ENCODE assay signal across 1 cellular context in the genomic region with DNA sequence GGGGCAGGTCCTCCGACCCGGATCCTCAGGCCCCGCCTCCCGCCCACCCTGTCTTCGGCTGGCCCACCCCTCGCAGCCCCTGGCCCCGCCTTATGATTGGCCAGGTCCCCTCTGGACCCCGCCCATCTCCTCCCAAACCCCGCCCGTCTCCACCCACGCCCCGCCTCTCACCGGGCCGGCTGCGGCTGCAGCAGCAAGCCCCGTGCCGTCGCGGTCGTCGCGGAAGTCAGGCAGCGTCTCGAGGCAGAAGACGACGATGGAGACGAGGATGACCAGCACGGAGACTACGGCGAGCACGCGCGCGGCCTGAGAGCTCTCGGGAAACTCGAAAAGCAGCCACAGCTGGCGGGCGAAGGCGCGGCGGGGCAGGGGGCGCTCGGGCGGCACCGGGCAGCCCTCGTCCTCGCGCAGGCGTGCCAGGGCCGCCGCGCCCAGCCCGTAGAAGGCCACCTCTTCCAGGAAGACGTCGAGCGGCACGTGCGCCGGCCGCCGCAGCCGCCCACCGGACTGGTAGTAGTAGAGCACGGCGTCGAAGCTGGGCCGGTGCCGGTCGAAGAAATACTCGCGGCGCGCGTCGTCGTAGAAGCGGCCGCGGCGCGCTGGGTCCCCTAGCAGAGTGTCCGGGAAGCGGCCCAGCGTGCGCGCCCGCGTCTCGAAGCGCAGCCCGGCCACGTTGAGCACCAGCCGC.
TF ChIP-seq lines count a peak whose summit lies in the region.

No MANE protein-coding gene starts in this region.

TF ChIP-seq in K562, 482 proteins besides CTCF, POLR2A, EP300 and RAD21 (continued from another document):
- TF ChIP-seq, protein P1, sequence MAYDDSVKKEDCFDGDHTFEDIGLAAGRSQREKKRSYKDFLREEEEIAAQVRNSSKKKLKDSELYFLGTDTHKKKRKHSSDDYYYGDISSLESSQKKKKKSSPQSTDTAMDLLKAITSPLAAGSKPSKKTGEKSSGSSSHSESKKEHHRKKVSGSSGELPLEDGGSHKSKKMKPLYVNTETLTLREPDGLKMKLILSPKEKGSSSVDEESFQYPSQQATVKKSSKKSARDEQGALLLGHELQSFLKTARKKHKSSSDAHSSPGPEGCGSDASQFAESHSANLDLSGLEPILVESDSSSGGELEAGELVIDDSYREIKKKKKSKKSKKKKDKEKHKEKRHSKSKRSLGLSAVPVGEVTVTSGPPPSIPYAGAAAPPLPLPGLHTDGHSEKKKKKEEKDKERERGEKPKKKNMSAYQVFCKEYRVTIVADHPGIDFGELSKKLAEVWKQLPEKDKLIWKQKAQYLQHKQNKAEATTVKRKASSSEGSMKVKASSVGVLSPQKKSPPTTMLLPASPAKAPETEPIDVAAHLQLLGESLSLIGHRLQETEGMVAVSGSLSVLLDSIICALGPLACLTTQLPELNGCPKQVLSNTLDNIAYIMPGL (CRISPR knock-in tag; IDR thresholded peaks at IDR 0.05), result no peak
- no peak for TF ChIP-seq IRF2 (CRISPR knock-in tag; IDR thresholded peaks at IDR 0.05)
- TF ChIP-seq, protein P2, sequence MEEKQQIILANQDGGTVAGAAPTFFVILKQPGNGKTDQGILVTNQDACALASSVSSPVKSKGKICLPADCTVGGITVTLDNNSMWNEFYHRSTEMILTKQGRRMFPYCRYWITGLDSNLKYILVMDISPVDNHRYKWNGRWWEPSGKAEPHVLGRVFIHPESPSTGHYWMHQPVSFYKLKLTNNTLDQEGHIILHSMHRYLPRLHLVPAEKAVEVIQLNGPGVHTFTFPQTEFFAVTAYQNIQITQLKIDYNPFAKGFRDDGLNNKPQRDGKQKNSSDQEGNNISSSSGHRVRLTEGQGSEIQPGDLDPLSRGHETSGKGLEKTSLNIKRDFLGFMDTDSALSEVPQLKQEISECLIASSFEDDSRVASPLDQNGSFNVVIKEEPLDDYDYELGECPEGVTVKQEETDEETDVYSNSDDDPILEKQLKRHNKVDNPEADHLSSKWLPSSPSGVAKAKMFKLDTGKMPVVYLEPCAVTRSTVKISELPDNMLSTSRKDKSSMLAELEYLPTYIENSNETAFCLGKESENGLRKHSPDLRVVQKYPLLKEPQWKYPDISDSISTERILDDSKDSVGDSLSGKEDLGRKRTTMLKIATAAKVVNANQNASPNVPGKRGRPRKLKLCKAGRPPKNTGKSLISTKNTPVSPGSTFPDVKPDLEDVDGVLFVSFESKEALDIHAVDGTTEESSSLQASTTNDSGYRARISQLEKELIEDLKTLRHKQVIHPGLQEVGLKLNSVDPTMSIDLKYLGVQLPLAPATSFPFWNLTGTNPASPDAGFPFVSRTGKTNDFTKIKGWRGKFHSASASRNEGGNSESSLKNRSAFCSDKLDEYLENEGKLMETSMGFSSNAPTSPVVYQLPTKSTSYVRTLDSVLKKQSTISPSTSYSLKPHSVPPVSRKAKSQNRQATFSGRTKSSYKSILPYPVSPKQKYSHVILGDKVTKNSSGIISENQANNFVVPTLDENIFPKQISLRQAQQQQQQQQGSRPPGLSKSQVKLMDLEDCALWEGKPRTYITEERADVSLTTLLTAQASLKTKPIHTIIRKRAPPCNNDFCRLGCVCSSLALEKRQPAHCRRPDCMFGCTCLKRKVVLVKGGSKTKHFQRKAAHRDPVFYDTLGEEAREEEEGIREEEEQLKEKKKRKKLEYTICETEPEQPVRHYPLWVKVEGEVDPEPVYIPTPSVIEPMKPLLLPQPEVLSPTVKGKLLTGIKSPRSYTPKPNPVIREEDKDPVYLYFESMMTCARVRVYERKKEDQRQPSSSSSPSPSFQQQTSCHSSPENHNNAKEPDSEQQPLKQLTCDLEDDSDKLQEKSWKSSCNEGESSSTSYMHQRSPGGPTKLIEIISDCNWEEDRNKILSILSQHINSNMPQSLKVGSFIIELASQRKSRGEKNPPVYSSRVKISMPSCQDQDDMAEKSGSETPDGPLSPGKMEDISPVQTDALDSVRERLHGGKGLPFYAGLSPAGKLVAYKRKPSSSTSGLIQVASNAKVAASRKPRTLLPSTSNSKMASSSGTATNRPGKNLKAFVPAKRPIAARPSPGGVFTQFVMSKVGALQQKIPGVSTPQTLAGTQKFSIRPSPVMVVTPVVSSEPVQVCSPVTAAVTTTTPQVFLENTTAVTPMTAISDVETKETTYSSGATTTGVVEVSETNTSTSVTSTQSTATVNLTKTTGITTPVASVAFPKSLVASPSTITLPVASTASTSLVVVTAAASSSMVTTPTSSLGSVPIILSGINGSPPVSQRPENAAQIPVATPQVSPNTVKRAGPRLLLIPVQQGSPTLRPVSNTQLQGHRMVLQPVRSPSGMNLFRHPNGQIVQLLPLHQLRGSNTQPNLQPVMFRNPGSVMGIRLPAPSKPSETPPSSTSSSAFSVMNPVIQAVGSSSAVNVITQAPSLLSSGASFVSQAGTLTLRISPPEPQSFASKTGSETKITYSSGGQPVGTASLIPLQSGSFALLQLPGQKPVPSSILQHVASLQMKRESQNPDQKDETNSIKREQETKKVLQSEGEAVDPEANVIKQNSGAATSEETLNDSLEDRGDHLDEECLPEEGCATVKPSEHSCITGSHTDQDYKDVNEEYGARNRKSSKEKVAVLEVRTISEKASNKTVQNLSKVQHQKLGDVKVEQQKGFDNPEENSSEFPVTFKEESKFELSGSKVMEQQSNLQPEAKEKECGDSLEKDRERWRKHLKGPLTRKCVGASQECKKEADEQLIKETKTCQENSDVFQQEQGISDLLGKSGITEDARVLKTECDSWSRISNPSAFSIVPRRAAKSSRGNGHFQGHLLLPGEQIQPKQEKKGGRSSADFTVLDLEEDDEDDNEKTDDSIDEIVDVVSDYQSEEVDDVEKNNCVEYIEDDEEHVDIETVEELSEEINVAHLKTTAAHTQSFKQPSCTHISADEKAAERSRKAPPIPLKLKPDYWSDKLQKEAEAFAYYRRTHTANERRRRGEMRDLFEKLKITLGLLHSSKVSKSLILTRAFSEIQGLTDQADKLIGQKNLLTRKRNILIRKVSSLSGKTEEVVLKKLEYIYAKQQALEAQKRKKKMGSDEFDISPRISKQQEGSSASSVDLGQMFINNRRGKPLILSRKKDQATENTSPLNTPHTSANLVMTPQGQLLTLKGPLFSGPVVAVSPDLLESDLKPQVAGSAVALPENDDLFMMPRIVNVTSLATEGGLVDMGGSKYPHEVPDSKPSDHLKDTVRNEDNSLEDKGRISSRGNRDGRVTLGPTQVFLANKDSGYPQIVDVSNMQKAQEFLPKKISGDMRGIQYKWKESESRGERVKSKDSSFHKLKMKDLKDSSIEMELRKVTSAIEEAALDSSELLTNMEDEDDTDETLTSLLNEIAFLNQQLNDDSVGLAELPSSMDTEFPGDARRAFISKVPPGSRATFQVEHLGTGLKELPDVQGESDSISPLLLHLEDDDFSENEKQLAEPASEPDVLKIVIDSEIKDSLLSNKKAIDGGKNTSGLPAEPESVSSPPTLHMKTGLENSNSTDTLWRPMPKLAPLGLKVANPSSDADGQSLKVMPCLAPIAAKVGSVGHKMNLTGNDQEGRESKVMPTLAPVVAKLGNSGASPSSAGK (IDR thresholded peaks at IDR 0.05), result peak; percentile 79
- TF ChIP-seq E2F3 (CRISPR knock-in tag; IDR thresholded peaks at IDR 0.05), result no peak
- TF ChIP-seq PCBP1 (IDR thresholded peaks at IDR 0.05; ENCODE audit: low read depth, low read length, poor library complexity, severe bottlenecking), result peak; percentile 56
- TF ChIP-seq, protein P3, sequence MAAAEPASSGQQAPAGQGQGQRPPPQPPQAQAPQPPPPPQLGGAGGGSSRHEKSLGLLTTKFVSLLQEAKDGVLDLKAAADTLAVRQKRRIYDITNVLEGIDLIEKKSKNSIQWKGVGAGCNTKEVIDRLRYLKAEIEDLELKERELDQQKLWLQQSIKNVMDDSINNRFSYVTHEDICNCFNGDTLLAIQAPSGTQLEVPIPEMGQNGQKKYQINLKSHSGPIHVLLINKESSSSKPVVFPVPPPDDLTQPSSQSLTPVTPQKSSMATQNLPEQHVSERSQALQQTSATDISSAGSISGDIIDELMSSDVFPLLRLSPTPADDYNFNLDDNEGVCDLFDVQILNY (CRISPR knock-in tag; IDR thresholded peaks at IDR 0.05), result no peak
- peak; percentile 40 for TF ChIP-seq RBFOX2 (IDR thresholded peaks at IDR 0.05; ENCODE audit: low read depth, low read length)
- TF ChIP-seq, protein P4, sequence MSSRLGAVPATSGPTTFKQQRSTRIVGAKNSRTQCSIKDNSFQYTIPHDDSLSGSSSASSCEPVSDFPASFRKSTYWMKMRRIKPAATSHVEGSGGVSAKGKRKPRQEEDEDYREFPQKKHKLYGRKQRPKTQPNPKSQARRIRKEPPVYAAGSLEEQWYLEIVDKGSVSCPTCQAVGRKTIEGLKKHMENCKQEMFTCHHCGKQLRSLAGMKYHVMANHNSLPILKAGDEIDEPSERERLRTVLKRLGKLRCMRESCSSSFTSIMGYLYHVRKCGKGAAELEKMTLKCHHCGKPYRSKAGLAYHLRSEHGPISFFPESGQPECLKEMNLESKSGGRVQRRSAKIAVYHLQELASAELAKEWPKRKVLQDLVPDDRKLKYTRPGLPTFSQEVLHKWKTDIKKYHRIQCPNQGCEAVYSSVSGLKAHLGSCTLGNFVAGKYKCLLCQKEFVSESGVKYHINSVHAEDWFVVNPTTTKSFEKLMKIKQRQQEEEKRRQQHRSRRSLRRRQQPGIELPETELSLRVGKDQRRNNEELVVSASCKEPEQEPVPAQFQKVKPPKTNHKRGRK (tag; IDR thresholded peaks at IDR 0.05), result no peak
- TF ChIP-seq, protein P5, sequence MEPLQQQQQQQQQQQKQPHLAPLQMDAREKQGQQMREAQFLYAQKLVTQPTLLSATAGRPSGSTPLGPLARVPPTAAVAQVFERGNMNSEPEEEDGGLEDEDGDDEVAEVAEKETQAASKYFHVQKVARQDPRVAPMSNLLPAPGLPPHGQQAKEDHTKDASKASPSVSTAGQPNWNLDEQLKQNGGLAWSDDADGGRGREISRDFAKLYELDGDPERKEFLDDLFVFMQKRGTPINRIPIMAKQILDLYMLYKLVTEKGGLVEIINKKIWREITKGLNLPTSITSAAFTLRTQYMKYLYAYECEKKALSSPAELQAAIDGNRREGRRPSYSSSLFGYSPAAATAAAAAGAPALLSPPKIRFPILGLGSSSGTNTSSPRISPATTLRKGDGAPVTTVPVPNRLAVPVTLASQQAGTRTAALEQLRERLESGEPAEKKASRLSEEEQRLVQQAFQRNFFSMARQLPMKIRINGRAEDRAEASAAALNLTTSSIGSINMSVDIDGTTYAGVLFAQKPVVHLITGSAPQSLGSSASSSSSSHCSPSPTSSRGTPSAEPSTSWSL (CRISPR knock-in tag; IDR thresholded peaks at IDR 0.05; ENCODE audit: borderline replicate concordance), result no peak
- TF ChIP-seq RUNX1 (IDR thresholded peaks at IDR 0.05; ENCODE audit: low read depth), result no peak
- TF ChIP-seq, protein P6, sequence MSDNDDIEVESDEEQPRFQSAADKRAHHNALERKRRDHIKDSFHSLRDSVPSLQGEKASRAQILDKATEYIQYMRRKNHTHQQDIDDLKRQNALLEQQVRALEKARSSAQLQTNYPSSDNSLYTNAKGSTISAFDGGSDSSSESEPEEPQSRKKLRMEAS (CRISPR knock-in tag; IDR thresholded peaks at IDR 0.05), result 0 out of 2 replicates have a peak, but pooled peaks have one; percentile 35
- TF ChIP-seq SRSF3 (IDR thresholded peaks at IDR 0.05; ENCODE audit: insufficient read depth, low read length), result no peak
- TF ChIP-seq, protein P7, sequence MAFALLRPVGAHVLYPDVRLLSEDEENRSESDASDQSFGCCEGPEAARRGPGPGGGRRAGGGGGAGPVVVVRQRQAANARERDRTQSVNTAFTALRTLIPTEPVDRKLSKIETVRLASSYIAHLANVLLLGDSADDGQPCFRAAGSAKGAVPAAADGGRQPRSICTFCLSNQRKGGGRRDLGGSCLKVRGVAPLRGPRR (CRISPR knock-in tag; IDR thresholded peaks at IDR 0.05), result no peak
- no peak for TF ChIP-seq ZNF174 (CRISPR knock-in tag; IDR thresholded peaks at IDR 0.05)
- TF ChIP-seq POLR2G (IDR thresholded peaks at IDR 0.05; ENCODE audit: low read depth, low read length), result peak; percentile 46; the same call in 1 of the 2 replicates
- TF ChIP-seq, protein P8, sequence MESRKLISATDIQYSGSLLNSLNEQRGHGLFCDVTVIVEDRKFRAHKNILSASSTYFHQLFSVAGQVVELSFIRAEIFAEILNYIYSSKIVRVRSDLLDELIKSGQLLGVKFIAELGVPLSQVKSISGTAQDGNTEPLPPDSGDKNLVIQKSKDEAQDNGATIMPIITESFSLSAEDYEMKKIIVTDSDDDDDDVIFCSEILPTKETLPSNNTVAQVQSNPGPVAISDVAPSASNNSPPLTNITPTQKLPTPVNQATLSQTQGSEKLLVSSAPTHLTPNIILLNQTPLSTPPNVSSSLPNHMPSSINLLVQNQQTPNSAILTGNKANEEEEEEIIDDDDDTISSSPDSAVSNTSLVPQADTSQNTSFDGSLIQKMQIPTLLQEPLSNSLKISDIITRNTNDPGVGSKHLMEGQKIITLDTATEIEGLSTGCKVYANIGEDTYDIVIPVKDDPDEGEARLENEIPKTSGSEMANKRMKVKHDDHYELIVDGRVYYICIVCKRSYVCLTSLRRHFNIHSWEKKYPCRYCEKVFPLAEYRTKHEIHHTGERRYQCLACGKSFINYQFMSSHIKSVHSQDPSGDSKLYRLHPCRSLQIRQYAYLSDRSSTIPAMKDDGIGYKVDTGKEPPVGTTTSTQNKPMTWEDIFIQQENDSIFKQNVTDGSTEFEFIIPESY (CRISPR knock-in tag; IDR thresholded peaks at IDR 0.05), result peak; percentile 78
- TF ChIP-seq, protein P9, sequence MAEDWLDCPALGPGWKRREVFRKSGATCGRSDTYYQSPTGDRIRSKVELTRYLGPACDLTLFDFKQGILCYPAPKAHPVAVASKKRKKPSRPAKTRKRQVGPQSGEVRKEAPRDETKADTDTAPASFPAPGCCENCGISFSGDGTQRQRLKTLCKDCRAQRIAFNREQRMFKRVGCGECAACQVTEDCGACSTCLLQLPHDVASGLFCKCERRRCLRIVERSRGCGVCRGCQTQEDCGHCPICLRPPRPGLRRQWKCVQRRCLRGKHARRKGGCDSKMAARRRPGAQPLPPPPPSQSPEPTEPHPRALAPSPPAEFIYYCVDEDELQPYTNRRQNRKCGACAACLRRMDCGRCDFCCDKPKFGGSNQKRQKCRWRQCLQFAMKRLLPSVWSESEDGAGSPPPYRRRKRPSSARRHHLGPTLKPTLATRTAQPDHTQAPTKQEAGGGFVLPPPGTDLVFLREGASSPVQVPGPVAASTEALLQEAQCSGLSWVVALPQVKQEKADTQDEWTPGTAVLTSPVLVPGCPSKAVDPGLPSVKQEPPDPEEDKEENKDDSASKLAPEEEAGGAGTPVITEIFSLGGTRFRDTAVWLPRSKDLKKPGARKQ (CRISPR knock-in tag; IDR thresholded peaks at IDR 0.05), result peak; percentile 84; the same call in 1 of the 2 replicates
- TF ChIP-seq CXXC5 (CRISPR knock-in tag; IDR thresholded peaks at IDR 0.05), result peak; percentile 28; the same call in 1 of the 2 replicates
- TF ChIP-seq, protein P10, sequence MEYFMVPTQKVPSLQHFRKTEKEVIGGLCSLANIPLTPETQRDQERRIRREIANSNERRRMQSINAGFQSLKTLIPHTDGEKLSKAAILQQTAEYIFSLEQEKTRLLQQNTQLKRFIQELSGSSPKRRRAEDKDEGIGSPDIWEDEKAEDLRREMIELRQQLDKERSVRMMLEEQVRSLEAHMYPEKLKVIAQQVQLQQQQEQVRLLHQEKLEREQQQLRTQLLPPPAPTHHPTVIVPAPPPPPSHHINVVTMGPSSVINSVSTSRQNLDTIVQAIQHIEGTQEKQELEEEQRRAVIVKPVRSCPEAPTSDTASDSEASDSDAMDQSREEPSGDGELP (CRISPR knock-in tag; IDR thresholded peaks at IDR 0.05; ENCODE audit: borderline replicate concordance), result peak; percentile 40; the same call in 1 of the 2 replicates
- TF ChIP-seq POLR2AphosphoS5 (IDR thresholded peaks at IDR 0.05; ENCODE audit: control insufficient read depth, insufficient read depth, low read depth, low read length), result no peak
- TF ChIP-seq, protein P11, sequence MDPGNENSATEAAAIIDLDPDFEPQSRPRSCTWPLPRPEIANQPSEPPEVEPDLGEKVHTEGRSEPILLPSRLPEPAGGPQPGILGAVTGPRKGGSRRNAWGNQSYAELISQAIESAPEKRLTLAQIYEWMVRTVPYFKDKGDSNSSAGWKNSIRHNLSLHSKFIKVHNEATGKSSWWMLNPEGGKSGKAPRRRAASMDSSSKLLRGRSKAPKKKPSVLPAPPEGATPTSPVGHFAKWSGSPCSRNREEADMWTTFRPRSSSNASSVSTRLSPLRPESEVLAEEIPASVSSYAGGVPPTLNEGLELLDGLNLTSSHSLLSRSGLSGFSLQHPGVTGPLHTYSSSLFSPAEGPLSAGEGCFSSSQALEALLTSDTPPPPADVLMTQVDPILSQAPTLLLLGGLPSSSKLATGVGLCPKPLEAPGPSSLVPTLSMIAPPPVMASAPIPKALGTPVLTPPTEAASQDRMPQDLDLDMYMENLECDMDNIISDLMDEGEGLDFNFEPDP (CRISPR knock-in tag; IDR thresholded peaks at IDR 0.05), result no peak
